Comparison of ENCODE assay signal across 10 cellular contexts in genomic region chr16:57667526-57668258, GRCh38. TPM values are rescaled to one million over a fixed set of nuclear protein-coding genes. Genes with fewer than 3 reads are reported as not detected.
DNase-seq lines count a peak whose midpoint lies in the region; ATAC-seq lines count a peak whose summit lies in the region.
"Had no signal": no experiment of that assay in that cellular context is flagged by ENCODE, and none has a peak within 500 bp of the region (broad histone marks: within the 10 kb centered on the region; RNA-seq: fewer than 3 reads in every experiment).

No MANE protein-coding gene starts in this region.

- peak; percentile 42 for ATAC-seq in left ventricle myocardium superior
- peak; percentile 13 for ATAC-seq in stimulated activated memory B cell treated with anti-CD40 and anti-IgM and Interleukin-4, amounts not matched to agents 10 μg/mL and 1 μg/mL and 100 μg/mL, for 72 hours
- no peak for ATAC-seq in HG02973 (IDR thresholded peaks at IDR 0.05; ENCODE audit: unreplicated experiment)

- DNase-seq in DMS53 (lab: John Stamatoyannopoulos, UW) (peak; percentile 44), DMS53 treated with DMSO at 0.1 percent for 48 hours (lab: John Stamatoyannopoulos, UW; ENCODE audit: unreplicated experiment) (no peak), SKM-1 (lab: John Stamatoyannopoulos, UW; ENCODE audit: unreplicated experiment) (peak; percentile 90), left ventricle myocardium superior (peak; percentile 50), SK-N-DZ (ENCODE audit: low spot score) (no peak)
- no peak for DNase-seq in stimulated activated CD4-positive, alpha-beta T cell treated with anti-CD3 and anti-CD28 coated beads, Interleukin-4, amount 100 ng/mL, for 4 hours
- DNase-seq: islet precursor cell had no signal

- H3K27ac Mint-ChIP-seq in stimulated activated memory B cell treated with anti-CD40 and anti-IgM and Interleukin-4, amounts not matched to agents 10 μg/mL and 1 μg/mL and 100 μg/mL, for 72 hours, result no peak overlapping the region

- H3K4me1 Mint-ChIP-seq in stimulated activated memory B cell treated with anti-CD40 and anti-IgM and Interleukin-4, amounts not matched to agents 10 μg/mL and 1 μg/mL and 100 μg/mL, for 72 hours, result no peaks in the 10 kb centered on the region

- intact Hi-C loops in left ventricle myocardium superior (cut with micrococcal nuclease), result no loop called here

- H3K36me3 Mint-ChIP-seq in stimulated activated memory B cell treated with anti-CD40 and anti-IgM and Interleukin-4, amounts not matched to agents 10 μg/mL and 1 μg/mL and 100 μg/mL, for 72 hours, result no peaks in the 10 kb centered on the region

- no peak overlapping the region for H3K4me3 Mint-ChIP-seq in stimulated activated memory B cell treated with anti-CD40 and anti-IgM and Interleukin-4, amounts not matched to agents 10 μg/mL and 1 μg/mL and 100 μg/mL, for 72 hours

- H3K27me3 Mint-ChIP-seq in stimulated activated memory B cell treated with anti-CD40 and anti-IgM and Interleukin-4, amounts not matched to agents 10 μg/mL and 1 μg/mL and 100 μg/mL, for 72 hours, result peaks cover 28% of the 10 kb centered on the region

- no peaks in the 10 kb centered on the region for H3K9me3 Mint-ChIP-seq in stimulated activated memory B cell treated with anti-CD40 and anti-IgM and Interleukin-4, amounts not matched to agents 10 μg/mL and 1 μg/mL and 100 μg/mL, for 72 hours

RNA-seq across cellular contexts. Expression of gene ADGRG3, which starts 0.4 kb away (rescaled TPM):
- total RNA-seq in left ventricle myocardium superior, result 0.82 TPM
- not detected in 2 replicates for polyA plus RNA-seq in SK-N-DZ (2014; cell fraction: cytosol; rRNA removed)
- not detected in 2 replicates for polyA plus RNA-seq in SK-N-DZ (2014; cell fraction: nucleus; rRNA removed)
- total RNA-seq: T-helper 1 cell treated with Interleukin-12 subunit alpha and Interleukin-12 subunit beta and Interleukin-4 antibody, amounts not matched to agents 30 ng/mL and 1 ng/mL, for 36 hours had no signal

RNA-seq across cellular contexts. Expression of gene DRC7, which starts 26.9 kb away (rescaled TPM):
- not detected for total RNA-seq in left ventricle myocardium superior
- 0.14 TPM in 1 of 2 replicates, not detected in the other for polyA plus RNA-seq in SK-N-DZ (2014; cell fraction: cytosol; rRNA removed)
- not detected in 2 replicates for polyA plus RNA-seq in SK-N-DZ (2014; cell fraction: nucleus; rRNA removed)
- total RNA-seq: T-helper 1 cell treated with Interleukin-12 subunit alpha and Interleukin-12 subunit beta and Interleukin-4 antibody, amounts not matched to agents 30 ng/mL and 1 ng/mL, for 36 hours had no signal

RNA-seq across cellular contexts. Expression of gene ADGRG1, which starts 39.3 kb away (rescaled TPM):
- total RNA-seq in left ventricle myocardium superior, result 18.6 TPM
- polyA plus RNA-seq in SK-N-DZ (2014; cell fraction: cytosol; rRNA removed), result 12.8 and 24.1 TPM in 2 replicates
- polyA plus RNA-seq in SK-N-DZ (2014; cell fraction: nucleus; rRNA removed), result 9.8 and 13.5 TPM in 2 replicates

Comparison
In these comparisons a context has a peak if more than half of its experiments do, and no peak if none do; other contexts are left out.
1. DNase-seq: peak in DMS53 (single experiment), SKM-1 (single experiment) and left ventricle myocardium superior (single experiment); none in DMS53 treated with DMSO at 0.1 percent for 48 hours (single experiment), stimulated activated CD4-positive, alpha-beta T cell treated with anti-CD3 and anti-CD28 coated beads, Interleukin-4, amount 100 ng/mL, for 4 hours (0 of 2) and SK-N-DZ (single experiment).